Comparison of ENCODE assay signal across 21 cellular contexts in the genomic region with DNA sequence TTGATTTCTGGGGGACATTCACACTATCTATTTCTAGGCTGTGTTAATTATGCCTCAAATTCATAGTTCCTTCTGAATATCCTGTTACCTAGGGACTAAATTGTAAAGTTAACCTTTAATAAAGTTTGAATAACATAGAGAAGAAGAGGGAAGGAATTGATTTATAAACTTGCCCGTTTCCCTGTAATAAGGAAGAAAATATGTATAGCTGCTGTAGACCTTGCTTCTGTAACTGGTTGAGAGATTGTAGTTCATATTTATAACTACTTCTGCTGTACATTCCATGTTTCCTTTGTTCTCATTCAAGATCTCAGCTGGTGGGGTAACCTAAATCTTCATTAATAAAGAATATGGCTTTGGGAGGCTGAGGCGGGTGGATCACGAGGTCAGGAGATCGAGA.
"Had no signal": no experiment of that assay in that cellular context is flagged by ENCODE, and none has a peak within 500 bp of the region (broad histone marks: within the 10 kb centered on the region; RNA-seq: fewer than 3 reads in every experiment).

No MANE protein-coding gene starts in this region.

- DNase-seq: dermis blood vessel endothelial cell; dorsolateral prefrontal cortex; effector CD4-positive, alpha-beta T cell; effector memory CD4-positive, alpha-beta T cell; foreskin keratinocyte; hippocampal formation; left ventricle myocardium superior; lower lobe of right lung; mesendoderm; midbrain; naive B cell had no signal

- ATAC-seq: foreskin keratinocyte, left lung, left ventricle myocardium superior had no signal

- FAIRE-seq: colon, endothelial cell of umbilical vein, frontal cortex, islet of Langerhans, keratinocyte had no signal

- H3K4me3 ChIP-seq: coronary artery, dorsolateral prefrontal cortex, esophagus muscularis mucosa, gastroesophageal sphincter, heart left ventricle, left lung, lower lobe of right lung had no signal

- H3K4me1 ChIP-seq: lower lobe of right lung had no signal

- H3K9me3 ChIP-seq: esophagus muscularis mucosa, gastroesophageal sphincter, left lung, lower lobe of right lung had no signal

- H3K27me3 ChIP-seq: dorsolateral prefrontal cortex, esophagus muscularis mucosa, foreskin keratinocyte, gastroesophageal sphincter, heart left ventricle, left lung had no signal

- H3K36me3 ChIP-seq: esophagus muscularis mucosa, gastroesophageal sphincter, left lung, lower lobe of right lung had no signal

- H3K27ac ChIP-seq: coronary artery, dorsolateral prefrontal cortex, esophagus muscularis mucosa, foreskin keratinocyte, gastroesophageal sphincter, heart left ventricle, left lung, lower lobe of right lung had no signal
